In the genomic region with DNA sequence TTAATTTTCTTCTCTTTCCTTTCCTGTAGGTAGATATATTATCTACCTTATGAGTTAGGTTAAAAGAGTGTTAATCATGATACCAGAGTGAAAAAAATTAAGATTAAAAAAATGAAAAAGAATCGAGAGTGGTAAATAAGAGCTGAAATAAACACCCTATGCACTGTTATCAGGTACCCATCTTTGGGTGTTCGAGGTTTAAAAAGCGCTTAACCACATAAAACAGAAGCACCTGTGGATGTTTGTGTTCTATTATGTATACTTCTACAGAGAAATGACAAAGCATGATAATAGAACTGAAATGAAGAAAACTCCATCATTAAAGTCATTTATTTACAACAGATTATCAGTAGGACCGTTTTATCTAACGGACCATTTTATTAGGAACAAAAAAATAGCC, we compare ENCODE assay signal across 15 cellular contexts. TPM values are rescaled to one million over a fixed set of nuclear protein-coding genes. Genes with fewer than 3 reads are reported as not detected.
DNase-seq lines count a peak whose midpoint lies in the region; ATAC-seq and TF ChIP-seq lines count a peak whose summit lies in the region.
"Had no signal": no experiment of that assay in that cellular context is flagged by ENCODE, and none has a peak within 500 bp of the region (broad histone marks: within the 10 kb centered on the region; RNA-seq: fewer than 3 reads in every experiment).

No MANE protein-coding gene starts in this region.

- peak overlapping the region; percentile 20 for H3K27ac ChIP-seq in KOPT-K1 (ENCODE audit: low read depth, low read length, poor library complexity, severe bottlenecking)
- H3K27ac ChIP-seq: 22Rv1 had no signal

- POLR2A ChIA-PET in activated CD8-positive, alpha-beta T cell treated with anti-CD3 and anti-CD28 coated beads for 36 hours (lab: Charles Lee), result no interaction called here

- no peaks in the 10 kb centered on the region for H3K9me3 Mint-ChIP-seq in activated CD8-positive, alpha-beta T cell treated with anti-CD3 and anti-CD28 coated beads for 36 hours
- H3K9me3 Mint-ChIP-seq: IgD-negative memory B cell had no signal

- H3K4me3 ChIP-seq in lower leg skin (ENCODE audit: low read depth, poor library complexity, severe bottlenecking), result no peak overlapping the region
- H3K4me3 ChIP-seq: HAP-1 had no signal

- H3K4me1 Mint-ChIP-seq in activated CD8-positive, alpha-beta T cell treated with anti-CD3 and anti-CD28 coated beads for 36 hours (ENCODE audit: low read depth), result peaks cover 6% of the 10 kb centered on the region
- H3K4me1 Mint-ChIP-seq: IgD-negative memory B cell had no signal

- intact Hi-C loops in lower leg skin (cut with DNase I; ENCODE audit: low total_unique reads), result no loop called here
- intact Hi-C loops in activated CD8-positive, alpha-beta T cell treated with anti-CD3 and anti-CD28 coated beads for 36 hours (cut with micrococcal nuclease), result no loop called here

- CTCF ChIA-PET in activated CD8-positive, alpha-beta T cell treated with anti-CD3 and anti-CD28 coated beads for 36 hours (lab: Charles Lee), result interaction anchor here (1.2 to 1.7 kb wide), 2 partner anchors 28 to 29 kb away, joined by 3 to 4 read pairs; no protein-coding TSS in a partner anchor

- WGBS in lower leg skin, 2 donors, result 83 to 89% methylated on average over 5 of the region's 5 CpGs

- no peak overlapping the region for H3K4me3 Mint-ChIP-seq in activated CD8-positive, alpha-beta T cell treated with anti-CD3 and anti-CD28 coated beads for 36 hours
- H3K4me3 Mint-ChIP-seq: IgD-negative memory B cell had no signal

- H3K36me3 Mint-ChIP-seq in activated CD8-positive, alpha-beta T cell treated with anti-CD3 and anti-CD28 coated beads for 36 hours (ENCODE audit: low read depth), result no peaks in the 10 kb centered on the region
- H3K36me3 Mint-ChIP-seq: IgD-negative memory B cell had no signal

- ATAC-seq in activated CD4-positive, CD25-positive, alpha-beta regulatory T cell treated with anti-CD3 and anti-CD28 coated beads, Interleukin-2, amount 50 U/mL, for 24 hours, result peak; percentile 73 to 84
- no peak for ATAC-seq in GM21723 (IDR thresholded peaks at IDR 0.05; ENCODE audit: unreplicated experiment)
- ATAC-seq in activated CD8-positive, alpha-beta T cell treated with anti-CD3 and anti-CD28 coated beads for 36 hours, result no peak

- H3K9me3 ChIP-seq in KOPT-K1 (ENCODE audit: insufficient read depth, low read length, poor library complexity, severe bottlenecking), result no peaks in the 10 kb centered on the region
- H3K9me3 ChIP-seq: HAP-1 had no signal

- H3K36me3 ChIP-seq in KOPT-K1 (ENCODE audit: insufficient read depth, low read length), result no peaks in the 10 kb centered on the region
- H3K36me3 ChIP-seq: HAP-1 had no signal

- TF ChIP-seq POLR2A in lower leg skin (IDR thresholded peaks at IDR 0.05), result no peak

- no peak overlapping the region for H3K27ac Mint-ChIP-seq in activated CD8-positive, alpha-beta T cell treated with anti-CD3 and anti-CD28 coated beads for 36 hours
- H3K27ac Mint-ChIP-seq: IgD-negative memory B cell had no signal

- DNase-seq in activated CD4-positive, CD25-positive, alpha-beta regulatory T cell treated with anti-CD3 and anti-CD28 coated beads, Interleukin-2, amount 50 U/mL, for 72 hours, result no peak
- peak; percentile 65 for DNase-seq in central memory CD4-positive, alpha-beta T cell
- no peak for DNase-seq in lower leg skin (ENCODE audit: low spot score in 2 of 2)
- DNase-seq in activated CD8-positive, alpha-beta T cell treated with anti-CD3 and anti-CD28 coated beads for 36 hours, result no peak
- DNase-seq: COR-L47, DMS153, DMS79 treated with DMSO at 0.1 percent for 48 hours, GDM1 had no signal

- no peak for TF ChIP-seq CTCF in lower leg skin (IDR thresholded peaks at IDR 0.05)
- TF ChIP-seq CTCF in activated CD8-positive, alpha-beta T cell treated with anti-CD3 and anti-CD28 coated beads for 36 hours (IDR thresholded peaks at IDR 0.05), result no peak

- no peaks in the 10 kb centered on the region for H3K27me3 Mint-ChIP-seq in activated CD8-positive, alpha-beta T cell treated with anti-CD3 and anti-CD28 coated beads for 36 hours

RNA-seq across cellular contexts. Expression of a gene that starts 25.7 kb away (rescaled TPM):
- total RNA-seq in lower leg skin, result 1 to 10 TPM; 2.6 to 5.5 (median 3.5) TPM
- 1 to 10 TPM; 2.1 to 2.4 TPM for total RNA-seq in activated CD8-positive, alpha-beta T cell treated with anti-CD3 and anti-CD28 coated beads for 36 hours
- total RNA-seq: HT1080 had no signal

Comparison
In these comparisons a context has a peak if more than half of its experiments do, and no peak if none do; other contexts are left out.
1. ATAC-seq: peak in activated CD4-positive, CD25-positive, alpha-beta regulatory T cell treated with anti-CD3 and anti-CD28 coated beads, Interleukin-2, amount 50 U/mL, for 24 hours (2 of 2); none in GM21723 (single experiment) and activated CD8-positive, alpha-beta T cell treated with anti-CD3 and anti-CD28 coated beads for 36 hours (single experiment).